In the genomic region with DNA sequence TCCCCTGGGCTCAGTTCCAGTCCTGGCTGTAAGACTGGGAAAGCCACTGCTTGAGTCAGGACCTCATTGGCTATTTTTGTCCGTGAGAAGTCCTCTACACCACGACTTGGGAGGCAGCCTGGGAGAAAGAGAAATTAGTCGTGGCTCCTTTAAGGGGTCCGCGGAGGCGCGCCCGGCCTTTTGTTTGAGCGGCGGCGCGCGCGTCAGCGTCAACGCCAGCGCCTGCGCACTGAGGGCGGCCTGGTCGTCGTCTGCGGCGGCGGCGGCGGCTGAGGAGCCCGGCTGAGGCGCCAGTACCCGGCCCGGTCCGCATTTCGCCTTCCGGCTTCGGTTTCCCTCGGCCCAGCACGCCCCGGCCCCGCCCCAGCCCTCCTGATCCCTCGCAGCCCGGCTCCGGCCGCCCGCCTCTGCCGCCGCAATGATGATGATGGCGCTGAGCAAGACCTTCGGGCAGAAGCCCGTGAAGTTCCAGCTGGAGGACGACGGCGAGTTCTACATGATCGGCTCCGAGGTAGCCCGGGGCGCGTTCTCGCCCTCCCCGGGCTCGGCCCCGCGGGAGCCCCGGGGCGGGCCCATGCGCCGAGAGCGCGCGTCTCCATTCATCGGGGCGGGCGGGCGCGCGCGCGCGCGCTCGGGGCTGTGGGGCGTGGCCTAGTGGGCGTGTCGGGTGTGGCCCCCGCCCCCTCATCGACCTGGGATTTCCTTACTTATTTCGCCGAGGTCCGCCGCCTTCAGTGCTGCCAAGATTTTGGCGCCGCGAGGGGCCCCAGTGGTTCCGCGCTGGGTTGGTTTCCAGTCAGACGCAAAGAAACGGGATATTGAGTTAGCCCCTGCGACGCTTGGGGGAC, we compare ENCODE assay signal across 8 cellular contexts. TPM values are rescaled to one million over a fixed set of nuclear protein-coding genes. Genes with fewer than 3 reads are reported as not detected.
DNase-seq lines count a peak whose midpoint lies in the region; FAIRE-seq and TF ChIP-seq lines count a peak whose summit lies in the region.

SMARCB1 (plus strand) TSS at position 215 of the 848 bp plus-strand sequence; CDS start at position 419, 204 bp downstream.

- DNase-seq in Daoy (ENCODE audit: low read depth): peak; percentile 91
- peak; percentile 99 for DNase-seq in GM23248
- DNase-seq in SK-MEL-5 (ENCODE audit: low read depth, low spot score): peak; percentile 86
- DNase-seq in activated naive CD4-positive, alpha-beta T cell (lab: John Stamatoyannopoulos, UW): peak; percentile 74 to 90 (median 88)
- peak; percentile 91 to 95 for DNase-seq in frontal cortex (ENCODE audit: low spot score in 2 of 2)

- TF ChIP-seq CTCF in Loucy (conservative IDR thresholded peaks at IDR 0.05; ENCODE audit: low read length): no peak
- TF ChIP-seq CTCF in neutrophil (IDR thresholded peaks at IDR 0.05): no peak

- peak within 1 kb of the TSS; percentile 98 for H3K27ac ChIP-seq in GM23248
- H3K27ac ChIP-seq in neutrophil: peak within 1 kb of the TSS; percentile 98
- peak within 1 kb of the TSS; percentile 94 for H3K27ac ChIP-seq in subcutaneous abdominal adipose tissue (ENCODE audit: low read depth, low read length)

- H2AFZ ChIP-seq in GM23248 (peak within 1 kb of the TSS; percentile 87), Loucy (ENCODE audit: low read length) (peak within 1 kb of the TSS; percentile 95)

- H4K20me1 ChIP-seq in GM23248 (ENCODE audit: insufficient read depth) (peaks cover 18% of the 10 kb centered on the region; the same call in 1 of the 2 replicates), Loucy (ENCODE audit: insufficient read depth, low read length, poor library complexity, severe bottlenecking) (peaks cover 47% of the 10 kb centered on the region)

- WGBS in GM23248 (ENCODE audit: low coverage in 1 of 2, low lambda C conversion rate in 2 of 2, missing lambda C conversion rate in 2 of 2), 2 experiments: 1% methylated on average over 60 to 79 of the region's 97 CpGs

- H3K4me1 ChIP-seq in GM23248 (ENCODE audit: insufficient read depth) (peaks cover 31% of the 10 kb centered on the region), Loucy (ENCODE audit: insufficient read depth, low read length, poor library complexity, severe bottlenecking) (peaks cover 46% of the 10 kb centered on the region), neutrophil (ENCODE audit: control insufficient read depth in 1 of 2, insufficient read depth in 1 of 2, low read depth in 1 of 2, low read length in 1 of 2) (peaks cover 13 to 15% of the 10 kb centered on the region in 2 experiments), subcutaneous abdominal adipose tissue (ENCODE audit: control insufficient read depth in 5 of 5, insufficient read depth in 5 of 5, low read length in 5 of 5) (peaks cover 12 to 48% (median 31%) of the 10 kb centered on the region in 5 donors)

- peak within 1 kb of the TSS; percentile 99 for H3K9ac ChIP-seq in GM23248
- peak within 1 kb of the TSS; percentile 98 for H3K9ac ChIP-seq in Loucy (ENCODE audit: low read depth, low read length, poor library complexity, severe bottlenecking)
- H3K9ac ChIP-seq in subcutaneous abdominal adipose tissue (ENCODE audit: low read length in 5 of 5): peak within 1 kb of the TSS; percentile 84 to 97 (median 95)

- peak within 1 kb of the TSS; percentile 93 for H3K4me3 ChIP-seq in GM23248
- H3K4me3 ChIP-seq in Loucy (ENCODE audit: low read length, poor library complexity, severe bottlenecking): peak within 1 kb of the TSS; percentile 92
- peak within 1 kb of the TSS; percentile 69 to 95 for H3K4me3 ChIP-seq in neutrophil (ENCODE audit: low read depth in 1 of 2, low read length in 1 of 2)
- H3K4me3 ChIP-seq in subcutaneous abdominal adipose tissue (ENCODE audit: low read depth in 1 of 5, low read length in 5 of 5): peak within 1 kb of the TSS; percentile 80 to 95 (median 86)

- no peaks in the 10 kb centered on the region for H3K9me3 ChIP-seq in GM23248 (ENCODE audit: low read depth)
- H3K9me3 ChIP-seq in Loucy (ENCODE audit: insufficient read depth, low read depth, low read length): no peaks in the 10 kb centered on the region
- H3K9me3 ChIP-seq in neutrophil: no peaks in the 10 kb centered on the region
- no peaks in the 10 kb centered on the region for H3K9me3 ChIP-seq in subcutaneous abdominal adipose tissue (ENCODE audit: control insufficient read depth in 5 of 5, low read length in 5 of 5)

- H3K79me2 ChIP-seq in GM23248 (ENCODE audit: insufficient read depth): peaks cover 47% of the 10 kb centered on the region
- peaks cover 47% of the 10 kb centered on the region for H3K79me2 ChIP-seq in Loucy (ENCODE audit: insufficient read depth, low read length)

- H3K4me2 ChIP-seq in GM23248 (ENCODE audit: unreplicated experiment) (peak within 1 kb of the TSS; percentile 89), Loucy (ENCODE audit: low read depth, low read length, poor library complexity, severe bottlenecking) (peak within 1 kb of the TSS; percentile 97)

- no peak for FAIRE-seq in frontal cortex (lab: Jason Lieb, UNC)

- peaks cover 12% of the 10 kb centered on the region for H3F3A ChIP-seq in GM23248 (ENCODE audit: insufficient read depth)
- no peaks in the 10 kb centered on the region for H3F3A ChIP-seq in Loucy (ENCODE audit: low read depth)

- H3K9me2 ChIP-seq in GM23248 (ENCODE audit: insufficient read depth): no peaks in the 10 kb centered on the region
- no peaks in the 10 kb centered on the region for H3K9me2 ChIP-seq in Loucy (replicated peaks; ENCODE audit: low read depth, low read length)

- H3K27me3 ChIP-seq in GM23248 (replicated peaks; ENCODE audit: insufficient read depth): no peaks in the 10 kb centered on the region
- no peaks in the 10 kb centered on the region for H3K27me3 ChIP-seq in Loucy (ENCODE audit: insufficient read depth, low read length, poor library complexity, severe bottlenecking)
- no peaks in the 10 kb centered on the region for H3K27me3 ChIP-seq in neutrophil
- peaks cover 0 to 2% (median 0%) of the 10 kb centered on the region in 5 donors for H3K27me3 ChIP-seq in subcutaneous abdominal adipose tissue (ENCODE audit: control insufficient read depth in 5 of 5, insufficient read depth in 4 of 5, low read length in 5 of 5)

- H3K36me3 ChIP-seq in GM23248 (ENCODE audit: low read depth): no peaks in the 10 kb centered on the region
- peaks cover 10% of the 10 kb centered on the region; the same call in 1 of the 2 replicates for H3K36me3 ChIP-seq in Loucy (ENCODE audit: insufficient read depth, low read length)
- H3K36me3 ChIP-seq in neutrophil: peaks cover 6% of the 10 kb centered on the region
- H3K36me3 ChIP-seq in subcutaneous abdominal adipose tissue (ENCODE audit: control insufficient read depth in 5 of 5, insufficient read depth in 5 of 5, low read length in 5 of 5): peaks cover 0 to 9% (median 6%) of the 10 kb centered on the region in 5 donors

- in situ Hi-C loops in GM23248 (cut with MboI) (no loop called here), SK-MEL-5 (cut with HindIII; ENCODE audit: low pct_unique_long_range_greater_than_20kb, low sequenced_read_pairs) (no loop called here)

RNA-seq across cellular contexts. Expression of gene SMARCB1, which starts in this region (rescaled TPM):
- 125 and 144 TPM in 2 replicates for total RNA-seq in Daoy (2014; rRNA removed; shearing (Covaris generic))
- 34.9 and 63.9 TPM in 2 replicates for total RNA-seq in GM23248 (2014; rRNA removed; shearing (Covaris generic))
- 85.2 and 85.4 TPM in 2 replicates for polyA plus RNA-seq in GM23248 (2016; fragmentation: Nextera tagmentation; extraction: Ambion mirVana)
- 71.1 and 78.4 TPM in 2 replicates for total RNA-seq in SK-MEL-5 (2014; rRNA removed; shearing (Covaris generic))
- polyA plus RNA-seq in SK-MEL-5 (2015; cell fraction: cytosol; rRNA removed): 155 TPM in 2 replicates
- 52.7 and 60.9 TPM in 2 replicates for polyA plus RNA-seq in SK-MEL-5 (2015; cell fraction: nucleus; rRNA removed)
- 25.7 TPM for total RNA-seq in frontal cortex

Comparison
In these comparisons a context has a peak if more than half of its experiments do, and no peak if none do; other contexts are left out.
1. Peak in every context shown above with its lines: DNase-seq, H3K4me3 ChIP-seq and H3K27ac ChIP-seq.